16 cellular contexts compared by ENCODE assay signal in the genomic region with DNA sequence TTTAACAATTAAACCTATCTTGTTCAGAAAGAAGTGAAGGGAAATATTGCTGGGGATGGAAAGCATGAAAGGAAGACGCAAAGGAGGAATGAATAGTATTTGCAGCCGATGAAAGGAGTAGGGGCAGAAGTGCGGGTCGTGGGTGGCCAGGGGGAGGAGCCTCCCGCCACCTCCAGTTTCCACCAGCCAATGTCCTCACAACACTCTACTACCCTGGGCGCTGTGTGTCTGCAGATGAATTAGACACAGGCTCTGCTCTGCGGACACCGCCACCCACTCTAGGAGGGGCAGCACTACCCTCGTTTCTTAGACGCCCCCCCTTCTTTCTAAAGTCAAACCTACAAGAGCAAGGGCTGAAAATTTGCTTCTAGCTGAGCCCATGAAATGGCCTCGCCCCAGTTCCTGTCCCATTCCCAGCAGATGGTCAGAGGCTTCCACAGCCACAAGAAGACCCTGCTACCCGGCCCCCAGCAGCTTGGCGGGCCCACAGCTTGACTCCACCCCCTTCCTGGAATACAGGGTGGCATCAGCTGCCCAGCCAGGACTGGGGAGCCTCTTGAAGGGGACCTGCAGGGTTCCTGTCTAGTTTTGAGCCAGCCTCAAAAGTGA.
DNase-seq lines count a peak whose midpoint lies in the region; ATAC-seq and TF ChIP-seq lines count a peak whose summit lies in the region.
"Had no signal": no experiment of that assay in that cellular context is flagged by ENCODE, and none has a peak within 500 bp of the region (broad histone marks: within the 10 kb centered on the region; RNA-seq: fewer than 3 reads in every experiment).

No MANE protein-coding gene starts in this region.

- no peaks in the 10 kb centered on the region for H3K79me2 ChIP-seq in GM23338 (replicated peaks; ENCODE audit: insufficient read depth)

- H3K27ac Mint-ChIP-seq in GM23338 = no peak overlapping the region

- 0 out of 2 replicates have a peak, but pooled peaks cover 7% of the 10 kb centered on the region for H3K9me2 ChIP-seq in GM23338 (ENCODE audit: insufficient read depth)

- no peaks in the 10 kb centered on the region for H4K20me1 ChIP-seq in GM23338 (replicated peaks; ENCODE audit: insufficient read depth)

- TF ChIP-seq CTCF in GM23338 (conservative IDR thresholded peaks at IDR 0.05; ENCODE audit: low read depth in 2 of 2) (no peak), HEK293 (tag by site-specific recombination; IDR thresholded peaks at IDR 0.05) (no peak), WERI-Rb-1 (IDR thresholded peaks at IDR 0.05; ENCODE audit: low read depth, low read length) (no peak)

- ATAC-seq in GM23338 (peak; percentile 8; the same call in 2 of the 3 replicates), HG03571 (IDR thresholded peaks at IDR 0.05; ENCODE audit: unreplicated experiment) (no peak)
- ATAC-seq: PC-3 had no signal

- DNase-seq in GM23338 (ENCODE audit: low spot score) (peak; percentile 23), WERI-Rb-1 (no peak), mesenteric fat pad (ENCODE audit: low spot score) (peak; percentile 39), ACHN (no peak), GF-D8 (lab: John Stamatoyannopoulos, UW) (no peak)
- DNase-seq: Caco-2, DMS53, HCEC 1CT, KG1, NCI-H1436 treated with DMSO at 0.1 percent for 48 hours, NCI-H226, NCI-H748 treated with DMSO at 0.1 percent for 48 hours, PC-3 had no signal

- peaks cover 53% of the 10 kb centered on the region for H3K4me1 Mint-ChIP-seq in GM23338

- in situ Hi-C loops in ACHN (cut with HindIII; ENCODE audit: low pct_ligation_motif_present, low pct_unique_long_range_greater_than_20kb, low sequenced_read_pairs) = no loop called here

- H3K4me3 ChIP-seq in GM23338 (no peak overlapping the region), HEK293 (ENCODE audit: low read depth, low read length) (no peak overlapping the region), WERI-Rb-1 (ENCODE audit: low read depth, low read length) (no peak overlapping the region)
- H3K4me3 ChIP-seq: SJSA1 had no signal

- peak overlapping the region; percentile 71 for H3K4me2 ChIP-seq in GM23338

- H3K4me3 Mint-ChIP-seq in GM23338 = no peak overlapping the region

- POLR2A ChIA-PET in HEK293 (lab: Yijun Ruan, JAX) = no interaction called here

- H3K27me3 ChIP-seq in GM23338 (ENCODE audit: insufficient read depth) (peaks cover 28% of the 10 kb centered on the region), WERI-Rb-1 (ENCODE audit: insufficient read depth, low read depth, severe bottlenecking) (no peaks in the 10 kb centered on the region)
- H3K27me3 ChIP-seq: SJSA1 had no signal

- H3K27me3 Mint-ChIP-seq in GM23338 (ENCODE audit: insufficient read depth, low read depth, poor library complexity) = peaks cover 24% of the 10 kb centered on the region

- H3K36me3 ChIP-seq in GM23338 (ENCODE audit: insufficient read depth) (no peaks in the 10 kb centered on the region), HEK293 (ENCODE audit: control insufficient read depth in 2 of 2, insufficient read depth in 1 of 2, low read length in 2 of 2) (no peaks in the 10 kb centered on the region), WERI-Rb-1 (no peaks in the 10 kb centered on the region)
- H3K36me3 ChIP-seq: SJSA1 had no signal

- H3K36me3 Mint-ChIP-seq in GM23338 (ENCODE audit: low read depth) = no peaks in the 10 kb centered on the region

- peaks cover 11% of the 10 kb centered on the region for H3F3A ChIP-seq in GM23338 (replicated peaks; ENCODE audit: low read depth)

- CTCF ChIA-PET in HEK293 (lab: Yijun Ruan, JAX) = interaction anchor here (1.3 to 1.6 kb wide), 3 partner anchors 18 to 187 kb away, joined by 3 to 5 read pairs (median 4); no protein-coding TSS in a partner anchor

- peak overlapping the region; percentile 63; the same call in 1 of the 2 replicates for H2AFZ ChIP-seq in GM23338

- H3K9me3 ChIP-seq in HEK293 (ENCODE audit: control insufficient read depth, insufficient read depth, low read depth, low read length) (no peaks in the 10 kb centered on the region), WERI-Rb-1 (ENCODE audit: severe bottlenecking) (no peaks in the 10 kb centered on the region)
- H3K9me3 ChIP-seq: Caco-2, SJSA1 had no signal

- H3K27ac ChIP-seq in GM23338 (ENCODE audit: low read depth) (no peak overlapping the region), HEK293 (ENCODE audit: extremely low read depth, low read depth, low read length) (no peak overlapping the region), WERI-Rb-1 (peak overlapping the region; percentile 56)
- H3K27ac ChIP-seq: SJSA1 had no signal

- no peaks in the 10 kb centered on the region for H3K9me3 Mint-ChIP-seq in GM23338

- H3K4me1 ChIP-seq in GM23338 (ENCODE audit: insufficient read depth) = peaks cover 53% of the 10 kb centered on the region
- no peaks in the 10 kb centered on the region for H3K4me1 ChIP-seq in HEK293 (ENCODE audit: control insufficient read depth, insufficient read depth, low read length)
- H3K4me1 ChIP-seq: Caco-2, SJSA1 had no signal

TF ChIP-seq in GM23338, 12 proteins besides CTCF, POLR2A, EP300 and RAD21 (continues in another document):
- TF ChIP-seq NANOG (IDR thresholded peaks at IDR 0.05; ENCODE audit: borderline replicate concordance) (no peak), ZNF114 (CRISPR knock-in tag; IDR thresholded peaks at IDR 0.05) (no peak), EZH2phosphoT487 (IDR thresholded peaks at IDR 0.05; ENCODE audit: unreplicated experiment) (no peak), JUNB (IDR thresholded peaks at IDR 0.05; ENCODE audit: unreplicated experiment) (no peak), CREB1 (CRISPR knock-in tag; IDR thresholded peaks at IDR 0.05; ENCODE audit: low read depth) (no peak)
- TF ChIP-seq, protein P1, sequence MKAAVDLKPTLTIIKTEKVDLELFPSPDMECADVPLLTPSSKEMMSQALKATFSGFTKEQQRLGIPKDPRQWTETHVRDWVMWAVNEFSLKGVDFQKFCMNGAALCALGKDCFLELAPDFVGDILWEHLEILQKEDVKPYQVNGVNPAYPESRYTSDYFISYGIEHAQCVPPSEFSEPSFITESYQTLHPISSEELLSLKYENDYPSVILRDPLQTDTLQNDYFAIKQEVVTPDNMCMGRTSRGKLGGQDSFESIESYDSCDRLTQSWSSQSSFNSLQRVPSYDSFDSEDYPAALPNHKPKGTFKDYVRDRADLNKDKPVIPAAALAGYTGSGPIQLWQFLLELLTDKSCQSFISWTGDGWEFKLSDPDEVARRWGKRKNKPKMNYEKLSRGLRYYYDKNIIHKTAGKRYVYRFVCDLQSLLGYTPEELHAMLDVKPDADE (IDR thresholded peaks at IDR 0.05) = no peak

TF ChIP-seq in HEK293, 187 proteins besides CTCF, POLR2A, EP300 and RAD21:
- TF ChIP-seq ZNF791 (tag by site-specific recombination; IDR thresholded peaks at IDR 0.05) = no peak
- TF ChIP-seq, protein P2, sequence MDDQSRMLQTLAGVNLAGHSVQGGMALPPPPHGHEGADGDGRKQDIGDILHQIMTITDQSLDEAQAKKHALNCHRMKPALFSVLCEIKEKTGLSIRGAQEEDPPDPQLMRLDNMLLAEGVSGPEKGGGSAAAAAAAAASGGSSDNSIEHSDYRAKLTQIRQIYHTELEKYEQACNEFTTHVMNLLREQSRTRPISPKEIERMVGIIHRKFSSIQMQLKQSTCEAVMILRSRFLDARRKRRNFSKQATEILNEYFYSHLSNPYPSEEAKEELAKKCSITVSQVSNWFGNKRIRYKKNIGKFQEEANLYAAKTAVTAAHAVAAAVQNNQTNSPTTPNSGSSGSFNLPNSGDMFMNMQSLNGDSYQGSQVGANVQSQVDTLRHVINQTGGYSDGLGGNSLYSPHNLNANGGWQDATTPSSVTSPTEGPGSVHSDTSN (CRISPR knock-in tag; IDR thresholded peaks at IDR 0.05) = no peak
- TF ChIP-seq ZFHX2 (tag by site-specific recombination; conservative IDR thresholded peaks at IDR 0.05) = peak; percentile 29
- TF ChIP-seq EGR2 (tag by site-specific recombination; IDR thresholded peaks at IDR 0.05; ENCODE audit: low read depth) = peak; percentile 57

Comparison
In these comparisons a context has a peak if more than half of its experiments do, and no peak if none do; other contexts are left out.
1. DNase-seq: peak in GM23338 (single experiment) and mesenteric fat pad (single experiment); none in WERI-Rb-1 (single experiment), ACHN (single experiment) and GF-D8 (single experiment).